Comparison of ENCODE assay signal across 1 cellular context in the genomic region with DNA sequence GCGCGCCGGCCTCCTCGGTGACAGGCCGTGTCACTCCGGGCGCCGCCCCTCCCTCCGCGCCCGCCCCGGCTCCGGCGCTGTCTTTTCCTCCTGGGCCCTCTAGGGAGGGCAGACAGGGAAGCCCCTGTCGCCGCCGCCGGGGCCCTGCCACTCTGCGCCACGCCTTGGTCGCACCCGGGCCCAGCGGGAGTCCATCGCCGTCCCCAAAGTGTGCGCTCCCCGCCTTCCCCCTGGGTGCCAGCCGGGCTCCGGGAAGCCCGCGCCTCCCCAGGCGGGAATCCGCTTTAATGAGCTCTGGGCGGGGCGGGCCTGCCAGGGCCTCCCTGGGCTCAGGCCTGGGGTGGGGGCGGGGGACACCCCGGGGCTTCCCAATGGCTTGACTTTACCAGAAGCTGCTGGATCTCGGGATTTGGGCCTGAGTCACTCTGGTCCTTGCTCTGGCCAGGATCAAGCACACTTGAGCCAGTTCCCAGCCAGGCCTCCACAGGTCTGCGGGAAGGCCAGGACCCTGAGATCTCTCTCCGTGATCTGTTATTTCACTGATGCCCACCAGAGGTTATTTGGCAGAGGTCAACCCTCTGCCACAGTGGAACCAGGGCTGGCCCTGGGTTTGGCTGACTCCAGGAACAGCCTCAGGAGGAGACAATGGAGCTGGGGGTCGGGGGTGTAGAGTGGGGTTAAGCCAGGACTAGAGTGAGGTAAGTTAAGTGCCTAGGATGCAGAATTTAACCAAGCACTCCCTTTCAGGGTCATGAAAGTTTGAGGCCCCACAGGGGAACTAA.
TF ChIP-seq lines count a peak whose summit lies in the region.

No MANE protein-coding gene starts in this region.

TF ChIP-seq in WTC11, 78 proteins besides CTCF, POLR2A, EP300 and RAD21 (continued from another document):
- TF ChIP-seq, protein P1, sequence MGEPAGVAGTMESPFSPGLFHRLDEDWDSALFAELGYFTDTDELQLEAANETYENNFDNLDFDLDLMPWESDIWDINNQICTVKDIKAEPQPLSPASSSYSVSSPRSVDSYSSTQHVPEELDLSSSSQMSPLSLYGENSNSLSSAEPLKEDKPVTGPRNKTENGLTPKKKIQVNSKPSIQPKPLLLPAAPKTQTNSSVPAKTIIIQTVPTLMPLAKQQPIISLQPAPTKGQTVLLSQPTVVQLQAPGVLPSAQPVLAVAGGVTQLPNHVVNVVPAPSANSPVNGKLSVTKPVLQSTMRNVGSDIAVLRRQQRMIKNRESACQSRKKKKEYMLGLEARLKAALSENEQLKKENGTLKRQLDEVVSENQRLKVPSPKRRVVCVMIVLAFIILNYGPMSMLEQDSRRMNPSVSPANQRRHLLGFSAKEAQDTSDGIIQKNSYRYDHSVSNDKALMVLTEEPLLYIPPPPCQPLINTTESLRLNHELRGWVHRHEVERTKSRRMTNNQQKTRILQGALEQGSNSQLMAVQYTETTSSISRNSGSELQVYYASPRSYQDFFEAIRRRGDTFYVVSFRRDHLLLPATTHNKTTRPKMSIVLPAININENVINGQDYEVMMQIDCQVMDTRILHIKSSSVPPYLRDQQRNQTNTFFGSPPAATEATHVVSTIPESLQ (CRISPR knock-in tag; IDR thresholded peaks at IDR 0.05): no peak
- TF ChIP-seq, protein P2, sequence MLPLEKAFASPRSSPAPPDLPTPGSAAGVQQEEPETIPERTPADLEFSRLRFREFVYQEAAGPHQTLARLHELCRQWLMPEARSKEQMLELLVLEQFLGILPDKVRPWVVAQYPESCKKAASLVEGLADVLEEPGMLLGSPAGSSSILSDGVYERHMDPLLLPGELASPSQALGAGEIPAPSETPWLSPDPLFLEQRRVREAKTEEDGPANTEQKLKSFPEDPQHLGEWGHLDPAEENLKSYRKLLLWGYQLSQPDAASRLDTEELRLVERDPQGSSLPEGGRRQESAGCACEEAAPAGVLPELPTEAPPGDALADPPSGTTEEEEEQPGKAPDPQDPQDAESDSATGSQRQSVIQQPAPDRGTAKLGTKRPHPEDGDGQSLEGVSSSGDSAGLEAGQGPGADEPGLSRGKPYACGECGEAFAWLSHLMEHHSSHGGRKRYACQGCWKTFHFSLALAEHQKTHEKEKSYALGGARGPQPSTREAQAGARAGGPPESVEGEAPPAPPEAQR (CRISPR knock-in tag; IDR thresholded peaks at IDR 0.05): no peak
- TF ChIP-seq ETV6 (CRISPR knock-in tag; IDR thresholded peaks at IDR 0.05): no peak
- TF ChIP-seq, protein P3, sequence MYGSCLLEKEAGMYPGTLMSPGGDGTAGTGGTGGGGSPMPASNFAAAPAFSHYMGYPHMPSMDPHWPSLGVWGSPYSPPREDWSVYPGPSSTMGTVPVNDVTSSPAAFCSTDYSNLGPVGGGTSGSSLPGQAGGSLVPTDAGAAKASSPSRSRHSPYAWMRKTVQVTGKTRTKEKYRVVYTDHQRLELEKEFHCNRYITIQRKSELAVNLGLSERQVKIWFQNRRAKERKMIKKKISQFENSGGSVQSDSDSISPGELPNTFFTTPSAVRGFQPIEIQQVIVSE (CRISPR knock-in tag; IDR thresholded peaks at IDR 0.05; ENCODE audit: borderline replicate concordance): no peak
- no peak for TF ChIP-seq ZNF219 (CRISPR knock-in tag; IDR thresholded peaks at IDR 0.05; ENCODE audit: borderline replicate concordance)
- TF ChIP-seq, protein P4, sequence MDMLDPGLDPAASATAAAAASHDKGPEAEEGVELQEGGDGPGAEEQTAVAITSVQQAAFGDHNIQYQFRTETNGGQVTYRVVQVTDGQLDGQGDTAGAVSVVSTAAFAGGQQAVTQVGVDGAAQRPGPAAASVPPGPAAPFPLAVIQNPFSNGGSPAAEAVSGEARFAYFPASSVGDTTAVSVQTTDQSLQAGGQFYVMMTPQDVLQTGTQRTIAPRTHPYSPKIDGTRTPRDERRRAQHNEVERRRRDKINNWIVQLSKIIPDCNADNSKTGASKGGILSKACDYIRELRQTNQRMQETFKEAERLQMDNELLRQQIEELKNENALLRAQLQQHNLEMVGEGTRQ (CRISPR knock-in tag; IDR thresholded peaks at IDR 0.05): no peak
- TF ChIP-seq, protein P5, sequence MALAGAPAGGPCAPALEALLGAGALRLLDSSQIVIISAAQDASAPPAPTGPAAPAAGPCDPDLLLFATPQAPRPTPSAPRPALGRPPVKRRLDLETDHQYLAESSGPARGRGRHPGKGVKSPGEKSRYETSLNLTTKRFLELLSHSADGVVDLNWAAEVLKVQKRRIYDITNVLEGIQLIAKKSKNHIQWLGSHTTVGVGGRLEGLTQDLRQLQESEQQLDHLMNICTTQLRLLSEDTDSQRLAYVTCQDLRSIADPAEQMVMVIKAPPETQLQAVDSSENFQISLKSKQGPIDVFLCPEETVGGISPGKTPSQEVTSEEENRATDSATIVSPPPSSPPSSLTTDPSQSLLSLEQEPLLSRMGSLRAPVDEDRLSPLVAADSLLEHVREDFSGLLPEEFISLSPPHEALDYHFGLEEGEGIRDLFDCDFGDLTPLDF (CRISPR knock-in tag; IDR thresholded peaks at IDR 0.05): no peak
- TF ChIP-seq FOXJ3 (CRISPR knock-in tag; IDR thresholded peaks at IDR 0.05; ENCODE audit: borderline replicate concordance): no peak
- TF ChIP-seq OVOL2 (CRISPR knock-in tag; IDR thresholded peaks at IDR 0.05; ENCODE audit: borderline replicate concordance): no peak
- TF ChIP-seq NR1H2 (CRISPR knock-in tag; IDR thresholded peaks at IDR 0.05): no peak
- no peak for TF ChIP-seq ZNF671 (CRISPR knock-in tag; IDR thresholded peaks at IDR 0.05)
- TF ChIP-seq, protein P6, sequence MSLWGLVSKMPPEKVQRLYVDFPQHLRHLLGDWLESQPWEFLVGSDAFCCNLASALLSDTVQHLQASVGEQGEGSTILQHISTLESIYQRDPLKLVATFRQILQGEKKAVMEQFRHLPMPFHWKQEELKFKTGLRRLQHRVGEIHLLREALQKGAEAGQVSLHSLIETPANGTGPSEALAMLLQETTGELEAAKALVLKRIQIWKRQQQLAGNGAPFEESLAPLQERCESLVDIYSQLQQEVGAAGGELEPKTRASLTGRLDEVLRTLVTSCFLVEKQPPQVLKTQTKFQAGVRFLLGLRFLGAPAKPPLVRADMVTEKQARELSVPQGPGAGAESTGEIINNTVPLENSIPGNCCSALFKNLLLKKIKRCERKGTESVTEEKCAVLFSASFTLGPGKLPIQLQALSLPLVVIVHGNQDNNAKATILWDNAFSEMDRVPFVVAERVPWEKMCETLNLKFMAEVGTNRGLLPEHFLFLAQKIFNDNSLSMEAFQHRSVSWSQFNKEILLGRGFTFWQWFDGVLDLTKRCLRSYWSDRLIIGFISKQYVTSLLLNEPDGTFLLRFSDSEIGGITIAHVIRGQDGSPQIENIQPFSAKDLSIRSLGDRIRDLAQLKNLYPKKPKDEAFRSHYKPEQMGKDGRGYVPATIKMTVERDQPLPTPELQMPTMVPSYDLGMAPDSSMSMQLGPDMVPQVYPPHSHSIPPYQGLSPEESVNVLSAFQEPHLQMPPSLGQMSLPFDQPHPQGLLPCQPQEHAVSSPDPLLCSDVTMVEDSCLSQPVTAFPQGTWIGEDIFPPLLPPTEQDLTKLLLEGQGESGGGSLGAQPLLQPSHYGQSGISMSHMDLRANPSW (CRISPR knock-in tag; conservative IDR thresholded peaks at IDR 0.05; ENCODE audit: low read depth): no peak
- TF ChIP-seq, protein P7, sequence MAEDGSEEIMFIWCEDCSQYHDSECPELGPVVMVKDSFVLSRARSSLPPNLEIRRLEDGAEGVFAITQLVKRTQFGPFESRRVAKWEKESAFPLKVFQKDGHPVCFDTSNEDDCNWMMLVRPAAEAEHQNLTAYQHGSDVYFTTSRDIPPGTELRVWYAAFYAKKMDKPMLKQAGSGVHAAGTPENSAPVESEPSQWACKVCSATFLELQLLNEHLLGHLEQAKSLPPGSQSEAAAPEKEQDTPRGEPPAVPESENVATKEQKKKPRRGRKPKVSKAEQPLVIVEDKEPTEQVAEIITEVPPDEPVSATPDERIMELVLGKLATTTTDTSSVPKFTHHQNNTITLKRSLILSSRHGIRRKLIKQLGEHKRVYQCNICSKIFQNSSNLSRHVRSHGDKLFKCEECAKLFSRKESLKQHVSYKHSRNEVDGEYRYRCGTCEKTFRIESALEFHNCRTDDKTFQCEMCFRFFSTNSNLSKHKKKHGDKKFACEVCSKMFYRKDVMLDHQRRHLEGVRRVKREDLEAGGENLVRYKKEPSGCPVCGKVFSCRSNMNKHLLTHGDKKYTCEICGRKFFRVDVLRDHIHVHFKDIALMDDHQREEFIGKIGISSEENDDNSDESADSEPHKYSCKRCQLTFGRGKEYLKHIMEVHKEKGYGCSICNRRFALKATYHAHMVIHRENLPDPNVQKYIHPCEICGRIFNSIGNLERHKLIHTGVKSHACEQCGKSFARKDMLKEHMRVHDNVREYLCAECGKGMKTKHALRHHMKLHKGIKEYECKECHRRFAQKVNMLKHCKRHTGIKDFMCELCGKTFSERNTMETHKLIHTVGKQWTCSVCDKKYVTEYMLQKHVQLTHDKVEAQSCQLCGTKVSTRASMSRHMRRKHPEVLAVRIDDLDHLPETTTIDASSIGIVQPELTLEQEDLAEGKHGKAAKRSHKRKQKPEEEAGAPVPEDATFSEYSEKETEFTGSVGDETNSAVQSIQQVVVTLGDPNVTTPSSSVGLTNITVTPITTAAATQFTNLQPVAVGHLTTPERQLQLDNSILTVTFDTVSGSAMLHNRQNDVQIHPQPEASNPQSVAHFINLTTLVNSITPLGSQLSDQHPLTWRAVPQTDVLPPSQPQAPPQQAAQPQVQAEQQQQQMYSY (CRISPR knock-in tag; IDR thresholded peaks at IDR 0.05): no peak
- no peak for TF ChIP-seq KAT7 (CRISPR knock-in tag; IDR thresholded peaks at IDR 0.05; ENCODE audit: borderline replicate concordance)
- TF ChIP-seq ZNF416 (CRISPR knock-in tag; IDR thresholded peaks at IDR 0.05): no peak
- TF ChIP-seq ZNF396 (CRISPR knock-in tag; IDR thresholded peaks at IDR 0.05; ENCODE audit: borderline replicate concordance): no peak
